ENCODE assay signal across 8 cellular contexts in the genomic region with DNA sequence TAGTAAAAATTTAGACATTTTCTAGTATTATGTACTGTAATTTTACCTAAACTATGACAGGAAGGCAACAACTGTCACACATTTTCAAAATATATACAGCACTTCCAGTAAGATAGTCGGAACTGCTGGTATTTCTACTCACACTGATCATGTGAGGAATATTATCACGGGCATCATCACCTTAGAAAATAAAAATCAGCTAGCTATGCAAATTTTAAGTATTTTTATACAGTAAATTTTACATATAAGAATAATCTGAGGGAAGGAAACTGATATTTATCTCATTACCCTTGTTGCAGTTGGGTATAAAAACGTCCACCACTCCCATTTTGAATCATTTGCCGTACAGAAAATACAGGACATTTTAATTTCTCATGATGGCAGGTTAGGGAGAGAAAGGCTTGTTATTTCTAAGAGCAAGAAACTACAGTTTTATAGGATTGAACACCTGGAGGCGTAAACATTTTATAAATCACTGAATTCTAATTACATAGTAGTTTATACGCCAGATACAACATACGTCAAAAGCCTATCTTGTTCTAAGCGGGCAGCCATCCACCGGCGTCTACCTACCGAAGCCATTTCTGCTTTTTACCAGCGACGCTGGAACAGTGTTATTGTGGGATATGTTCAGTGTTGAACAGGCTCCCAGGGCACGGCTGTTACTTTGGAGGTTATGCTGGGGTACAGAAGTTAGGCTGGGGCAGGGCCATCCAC. TPM values are rescaled to one million over a fixed set of nuclear protein-coding genes. Genes with fewer than 3 reads are reported as not detected.
DNase-seq lines count a peak whose midpoint lies in the region; ATAC-seq and TF ChIP-seq lines count a peak whose summit lies in the region.

No MANE protein-coding gene starts in this region.

- WGBS in GM23248 (ENCODE audit: low coverage in 1 of 2, low lambda C conversion rate in 2 of 2, missing lambda C conversion rate in 2 of 2), 2 experiments, result 10 to 11% methylated on average over 14 of the region's 14 CpGs

- H3K79me2 ChIP-seq in GM23248 (ENCODE audit: insufficient read depth) (peaks cover 36% of the 10 kb centered on the region), OCI-LY7 (ENCODE audit: insufficient read depth, low read depth, low read length) (peaks cover 26% of the 10 kb centered on the region; the same call in 1 of the 2 replicates)

- H3K9me3 ChIP-seq in GM23248 (ENCODE audit: low read depth), result no peaks in the 10 kb centered on the region
- H3K9me3 ChIP-seq in OCI-LY7 (ENCODE audit: low read length), result 0 out of 2 replicates have a peak, but pooled peaks cover 10% of the 10 kb centered on the region
- no peaks in the 10 kb centered on the region for H3K9me3 ChIP-seq in duodenal mucosa (ENCODE audit: control insufficient read depth in 1 of 2, low read length in 2 of 2)
- H3K9me3 ChIP-seq in muscle layer of duodenum (ENCODE audit: control insufficient read depth in 1 of 2, low read length in 2 of 2), result no peaks in the 10 kb centered on the region

- H3K27ac ChIP-seq in GM23248 (peak overlapping the region; percentile 98), OCI-LY7 (ENCODE audit: low read depth, low read length, poor library complexity, severe bottlenecking) (peak overlapping the region; percentile 86), duodenal mucosa (ENCODE audit: low read depth, low read length) (peak overlapping the region; percentile 82), muscle layer of duodenum (ENCODE audit: low read length) (peak overlapping the region; percentile 93)

- CTCF ChIA-PET in OCI-LY7 (lab: Charles Lee; ENCODE audit: unreplicated experiment) (no interaction called here), GM10248 (lab: Yijun Ruan, JAX) (no interaction called here)

- no peaks in the 10 kb centered on the region for H3K36me3 ChIP-seq in GM23248 (ENCODE audit: low read depth)
- H3K36me3 ChIP-seq in OCI-LY7 (ENCODE audit: insufficient read depth, low read length), result no peaks in the 10 kb centered on the region
- no peaks in the 10 kb centered on the region for H3K36me3 ChIP-seq in duodenal mucosa (ENCODE audit: control insufficient read depth in 1 of 2, insufficient read depth in 2 of 2, low read length in 2 of 2)
- H3K36me3 ChIP-seq in muscle layer of duodenum (ENCODE audit: control insufficient read depth in 1 of 2, insufficient read depth in 2 of 2, low read length in 2 of 2), result peaks cover 0 to 8% of the 10 kb centered on the region in 2 donors

- H3K4me3 ChIP-seq in AG10803 (ENCODE audit: low read length) (peak overlapping the region; percentile 82), GM23248 (peak overlapping the region; percentile 95), OCI-LY7 (ENCODE audit: low read depth, low read length, poor library complexity, severe bottlenecking) (peak overlapping the region; percentile 78), duodenal mucosa (ENCODE audit: low read depth in 1 of 2, low read length in 2 of 2) (peak overlapping the region; percentile 76 to 94), muscle layer of duodenum (ENCODE audit: low read depth in 1 of 2, low read length in 2 of 2) (peak overlapping the region; percentile 70 to 87)

- H3K9ac ChIP-seq in GM23248, result peak overlapping the region; percentile 98
- peak overlapping the region; percentile 69 to 97 for H3K9ac ChIP-seq in duodenal mucosa (ENCODE audit: low read depth in 1 of 2, low read length in 2 of 2)

- no peak for TF ChIP-seq CTCF in AG10803 (conservative IDR thresholded peaks at IDR 0.05; ENCODE audit: low read length)
- no peak for TF ChIP-seq CTCF in OCI-LY7 (conservative IDR thresholded peaks at IDR 0.05; ENCODE audit: low read length)
- TF ChIP-seq CTCF in GM10248 (IDR thresholded peaks at IDR 0.05; ENCODE audit: control extremely low read depth, extremely low read depth, low read depth, missing control alignments), result no peak

- no peaks in the 10 kb centered on the region for H4K20me1 ChIP-seq in GM23248 (ENCODE audit: insufficient read depth)
- no peaks in the 10 kb centered on the region for H4K20me1 ChIP-seq in OCI-LY7 (ENCODE audit: insufficient read depth, low read length)

- H3K4me1 ChIP-seq in GM23248 (ENCODE audit: insufficient read depth), result peaks cover 19% of the 10 kb centered on the region
- peaks cover 21% of the 10 kb centered on the region for H3K4me1 ChIP-seq in OCI-LY7 (ENCODE audit: insufficient read depth, low read length, poor library complexity, severe bottlenecking)
- H3K4me1 ChIP-seq in duodenal mucosa (ENCODE audit: control insufficient read depth in 1 of 2, insufficient read depth in 2 of 2, low read length in 2 of 2), result peaks cover 17 to 20% of the 10 kb centered on the region in 2 donors
- peaks cover 8 to 17% of the 10 kb centered on the region in 2 donors for H3K4me1 ChIP-seq in muscle layer of duodenum (ENCODE audit: control insufficient read depth in 1 of 2, insufficient read depth in 2 of 2, low read length in 2 of 2)

- POLR2A ChIA-PET in OCI-LY7 (lab: Charles Lee), result interaction anchor here (0.6 to 1.0 kb wide), 5 partner anchors 13 to 581 kb away, joined by 3 to 4 read pairs (median 3); no protein-coding TSS in a partner anchor
- POLR2A ChIA-PET in GM10248 (lab: Yijun Ruan, JAX), result no interaction called here

- TSS peak; percentile 85 for BruUV-seq in OCI-LY7 (replicated peaks; lab: Mats Ljungman, UMichigan)

- DNase-seq in AG10803 (ENCODE audit: low read depth), result no peak
- DNase-seq in GM23248, result no peak
- no peak for DNase-seq in OCI-LY7 (ENCODE audit: low spot score)
- no peak for DNase-seq in GM10248 (ENCODE audit: extremely low spot score)
- no peak for DNase-seq in stimulated activated CD4-positive, alpha-beta T cell treated with anti-CD3 and anti-CD28 coated beads, Interleukin-15, amount 100 ng/mL, for 24 hours

- no peak for ATAC-seq in HG03095 (IDR thresholded peaks at IDR 0.05; ENCODE audit: unreplicated experiment)

- H3K4me2 ChIP-seq in GM23248 (ENCODE audit: unreplicated experiment) (peak overlapping the region; percentile 99), OCI-LY7 (ENCODE audit: low read length) (peak overlapping the region; percentile 83)

- H3K9me2 ChIP-seq in GM23248 (ENCODE audit: insufficient read depth) (no peaks in the 10 kb centered on the region), OCI-LY7 (ENCODE audit: insufficient read depth, low read length) (no peaks in the 10 kb centered on the region; the same call in 1 of the 2 replicates)

- H3K27me3 ChIP-seq in GM23248 (replicated peaks; ENCODE audit: insufficient read depth) (no peaks in the 10 kb centered on the region), duodenal mucosa (ENCODE audit: control insufficient read depth in 1 of 2, insufficient read depth in 2 of 2, low read length in 2 of 2) (no peaks in the 10 kb centered on the region), muscle layer of duodenum (ENCODE audit: low read depth, low read length) (no peaks in the 10 kb centered on the region)

- H2AFZ ChIP-seq in GM23248 (peak overlapping the region; percentile 99), OCI-LY7 (ENCODE audit: low read length) (peak overlapping the region; percentile 99)

- in situ Hi-C loops in GM23248 (cut with MboI), result no loop called here

- peaks cover 28% of the 10 kb centered on the region for H3F3A ChIP-seq in GM23248 (ENCODE audit: insufficient read depth)

- intact Hi-C loops in OCI-LY7 (cut with micrococcal nuclease; ENCODE audit: unreplicated experiment), result loop anchor here (1.0 to 5.0 kb wide), 6 partner anchors 33 to 682 kb away; a partner anchor contains a TSS

RNA-seq across cellular contexts. Expression of a gene that starts 0.7 kb away (rescaled TPM):
- 167 and 211 TPM in 2 replicates for total RNA-seq in GM23248 (2014; rRNA removed; shearing (Covaris generic))
- polyA plus RNA-seq in GM23248 (2016; fragmentation: Nextera tagmentation; extraction: Ambion mirVana), result 98.9 and 100 TPM in 2 replicates
- total RNA-seq in OCI-LY7 (2014; rRNA removed; shearing (Covaris generic)), result 95.2 and 131 TPM in 2 replicates
- total RNA-seq in OCI-LY7 (2022), result 128 and 132 TPM in 2 replicates
